Comparison of ENCODE assay signal across 1 cellular context in genomic region chr4:47774078-47774477, GRCh38.
TF ChIP-seq lines count a peak whose summit lies in the region.

No MANE protein-coding gene starts in this region.

TF ChIP-seq in WTC11, 78 proteins besides CTCF, POLR2A, EP300 and RAD21 (continued from another document):
- TF ChIP-seq, protein P1, sequence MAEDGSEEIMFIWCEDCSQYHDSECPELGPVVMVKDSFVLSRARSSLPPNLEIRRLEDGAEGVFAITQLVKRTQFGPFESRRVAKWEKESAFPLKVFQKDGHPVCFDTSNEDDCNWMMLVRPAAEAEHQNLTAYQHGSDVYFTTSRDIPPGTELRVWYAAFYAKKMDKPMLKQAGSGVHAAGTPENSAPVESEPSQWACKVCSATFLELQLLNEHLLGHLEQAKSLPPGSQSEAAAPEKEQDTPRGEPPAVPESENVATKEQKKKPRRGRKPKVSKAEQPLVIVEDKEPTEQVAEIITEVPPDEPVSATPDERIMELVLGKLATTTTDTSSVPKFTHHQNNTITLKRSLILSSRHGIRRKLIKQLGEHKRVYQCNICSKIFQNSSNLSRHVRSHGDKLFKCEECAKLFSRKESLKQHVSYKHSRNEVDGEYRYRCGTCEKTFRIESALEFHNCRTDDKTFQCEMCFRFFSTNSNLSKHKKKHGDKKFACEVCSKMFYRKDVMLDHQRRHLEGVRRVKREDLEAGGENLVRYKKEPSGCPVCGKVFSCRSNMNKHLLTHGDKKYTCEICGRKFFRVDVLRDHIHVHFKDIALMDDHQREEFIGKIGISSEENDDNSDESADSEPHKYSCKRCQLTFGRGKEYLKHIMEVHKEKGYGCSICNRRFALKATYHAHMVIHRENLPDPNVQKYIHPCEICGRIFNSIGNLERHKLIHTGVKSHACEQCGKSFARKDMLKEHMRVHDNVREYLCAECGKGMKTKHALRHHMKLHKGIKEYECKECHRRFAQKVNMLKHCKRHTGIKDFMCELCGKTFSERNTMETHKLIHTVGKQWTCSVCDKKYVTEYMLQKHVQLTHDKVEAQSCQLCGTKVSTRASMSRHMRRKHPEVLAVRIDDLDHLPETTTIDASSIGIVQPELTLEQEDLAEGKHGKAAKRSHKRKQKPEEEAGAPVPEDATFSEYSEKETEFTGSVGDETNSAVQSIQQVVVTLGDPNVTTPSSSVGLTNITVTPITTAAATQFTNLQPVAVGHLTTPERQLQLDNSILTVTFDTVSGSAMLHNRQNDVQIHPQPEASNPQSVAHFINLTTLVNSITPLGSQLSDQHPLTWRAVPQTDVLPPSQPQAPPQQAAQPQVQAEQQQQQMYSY (CRISPR knock-in tag; IDR thresholded peaks at IDR 0.05) = no peak
- TF ChIP-seq ZNF671 (CRISPR knock-in tag; IDR thresholded peaks at IDR 0.05) (no peak), GABPB1 (CRISPR knock-in tag; IDR thresholded peaks at IDR 0.05) (no peak), FOXJ3 (CRISPR knock-in tag; IDR thresholded peaks at IDR 0.05; ENCODE audit: borderline replicate concordance) (no peak), NFYB (CRISPR knock-in tag; conservative IDR thresholded peaks at IDR 0.05; ENCODE audit: low read depth) (no peak), RELA (CRISPR knock-in tag; IDR thresholded peaks at IDR 0.05; ENCODE audit: borderline replicate concordance) (no peak), PRRX2 (CRISPR knock-in tag; IDR thresholded peaks at IDR 0.05) (no peak), SMAD3 (CRISPR knock-in tag; IDR thresholded peaks at IDR 0.05; ENCODE audit: borderline replicate concordance) (no peak)
- TF ChIP-seq, protein P2, sequence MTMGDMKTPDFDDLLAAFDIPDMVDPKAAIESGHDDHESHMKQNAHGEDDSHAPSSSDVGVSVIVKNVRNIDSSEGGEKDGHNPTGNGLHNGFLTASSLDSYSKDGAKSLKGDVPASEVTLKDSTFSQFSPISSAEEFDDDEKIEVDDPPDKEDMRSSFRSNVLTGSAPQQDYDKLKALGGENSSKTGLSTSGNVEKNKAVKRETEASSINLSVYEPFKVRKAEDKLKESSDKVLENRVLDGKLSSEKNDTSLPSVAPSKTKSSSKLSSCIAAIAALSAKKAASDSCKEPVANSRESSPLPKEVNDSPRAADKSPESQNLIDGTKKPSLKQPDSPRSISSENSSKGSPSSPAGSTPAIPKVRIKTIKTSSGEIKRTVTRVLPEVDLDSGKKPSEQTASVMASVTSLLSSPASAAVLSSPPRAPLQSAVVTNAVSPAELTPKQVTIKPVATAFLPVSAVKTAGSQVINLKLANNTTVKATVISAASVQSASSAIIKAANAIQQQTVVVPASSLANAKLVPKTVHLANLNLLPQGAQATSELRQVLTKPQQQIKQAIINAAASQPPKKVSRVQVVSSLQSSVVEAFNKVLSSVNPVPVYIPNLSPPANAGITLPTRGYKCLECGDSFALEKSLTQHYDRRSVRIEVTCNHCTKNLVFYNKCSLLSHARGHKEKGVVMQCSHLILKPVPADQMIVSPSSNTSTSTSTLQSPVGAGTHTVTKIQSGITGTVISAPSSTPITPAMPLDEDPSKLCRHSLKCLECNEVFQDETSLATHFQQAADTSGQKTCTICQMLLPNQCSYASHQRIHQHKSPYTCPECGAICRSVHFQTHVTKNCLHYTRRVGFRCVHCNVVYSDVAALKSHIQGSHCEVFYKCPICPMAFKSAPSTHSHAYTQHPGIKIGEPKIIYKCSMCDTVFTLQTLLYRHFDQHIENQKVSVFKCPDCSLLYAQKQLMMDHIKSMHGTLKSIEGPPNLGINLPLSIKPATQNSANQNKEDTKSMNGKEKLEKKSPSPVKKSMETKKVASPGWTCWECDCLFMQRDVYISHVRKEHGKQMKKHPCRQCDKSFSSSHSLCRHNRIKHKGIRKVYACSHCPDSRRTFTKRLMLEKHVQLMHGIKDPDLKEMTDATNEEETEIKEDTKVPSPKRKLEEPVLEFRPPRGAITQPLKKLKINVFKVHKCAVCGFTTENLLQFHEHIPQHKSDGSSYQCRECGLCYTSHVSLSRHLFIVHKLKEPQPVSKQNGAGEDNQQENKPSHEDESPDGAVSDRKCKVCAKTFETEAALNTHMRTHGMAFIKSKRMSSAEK (CRISPR knock-in tag; IDR thresholded peaks at IDR 0.05; ENCODE audit: borderline replicate concordance) = no peak
- TF ChIP-seq, protein P3, sequence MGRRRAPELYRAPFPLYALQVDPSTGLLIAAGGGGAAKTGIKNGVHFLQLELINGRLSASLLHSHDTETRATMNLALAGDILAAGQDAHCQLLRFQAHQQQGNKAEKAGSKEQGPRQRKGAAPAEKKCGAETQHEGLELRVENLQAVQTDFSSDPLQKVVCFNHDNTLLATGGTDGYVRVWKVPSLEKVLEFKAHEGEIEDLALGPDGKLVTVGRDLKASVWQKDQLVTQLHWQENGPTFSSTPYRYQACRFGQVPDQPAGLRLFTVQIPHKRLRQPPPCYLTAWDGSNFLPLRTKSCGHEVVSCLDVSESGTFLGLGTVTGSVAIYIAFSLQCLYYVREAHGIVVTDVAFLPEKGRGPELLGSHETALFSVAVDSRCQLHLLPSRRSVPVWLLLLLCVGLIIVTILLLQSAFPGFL (CRISPR knock-in tag; IDR thresholded peaks at IDR 0.05; ENCODE audit: borderline replicate concordance) = no peak
